ENCODE assay signal across 1 cellular context in the genomic region with DNA sequence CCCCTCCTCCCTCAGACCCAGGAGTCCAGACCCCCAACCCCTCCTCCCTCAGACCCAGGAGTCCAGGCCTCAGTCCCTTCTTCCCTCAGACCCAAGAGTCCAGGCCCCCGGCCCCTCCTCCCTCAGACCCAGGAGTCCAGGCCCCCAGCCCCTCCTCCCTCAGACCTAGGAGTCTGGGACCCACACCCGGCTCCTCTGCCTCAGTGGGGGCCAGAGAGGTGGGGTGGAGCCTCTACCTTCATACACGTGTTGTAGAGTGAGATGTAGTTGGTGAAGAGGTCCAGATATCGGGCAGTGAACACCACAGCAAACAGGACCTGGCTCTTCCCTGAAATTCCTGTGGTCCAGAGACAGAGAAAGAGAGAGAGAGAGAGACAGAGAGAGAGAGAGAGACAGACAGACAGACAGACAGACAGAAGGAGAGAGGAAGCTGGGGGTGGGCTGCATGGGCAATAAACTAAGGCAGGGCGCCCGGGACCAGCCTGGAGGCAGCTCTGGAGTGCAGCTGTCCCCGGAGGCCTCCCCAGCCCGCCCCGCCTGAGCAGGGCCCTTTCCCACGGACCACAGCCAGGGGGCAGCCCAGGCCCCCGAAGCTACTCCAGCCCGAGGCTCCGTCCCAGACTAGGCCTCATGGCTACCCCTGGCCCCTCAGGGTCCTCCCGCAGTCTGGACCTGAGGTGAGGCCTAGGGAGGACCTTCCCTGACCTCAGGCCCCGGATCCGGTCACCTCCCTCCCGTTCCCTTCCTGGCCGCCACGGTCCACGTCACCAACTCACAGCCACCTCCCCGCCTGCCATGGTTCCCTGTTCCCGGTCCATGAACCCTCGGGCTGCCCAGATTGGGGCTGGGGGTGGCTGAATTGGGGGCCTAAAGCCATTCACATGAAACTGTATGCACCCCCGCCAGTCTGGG.
TF ChIP-seq lines count a peak whose summit lies in the region.

No MANE protein-coding gene starts in this region.

TF ChIP-seq in HepG2, 621 proteins besides CTCF, POLR2A, EP300 and RAD21 (continued from another document and continues in another):
- TF ChIP-seq, protein P1, sequence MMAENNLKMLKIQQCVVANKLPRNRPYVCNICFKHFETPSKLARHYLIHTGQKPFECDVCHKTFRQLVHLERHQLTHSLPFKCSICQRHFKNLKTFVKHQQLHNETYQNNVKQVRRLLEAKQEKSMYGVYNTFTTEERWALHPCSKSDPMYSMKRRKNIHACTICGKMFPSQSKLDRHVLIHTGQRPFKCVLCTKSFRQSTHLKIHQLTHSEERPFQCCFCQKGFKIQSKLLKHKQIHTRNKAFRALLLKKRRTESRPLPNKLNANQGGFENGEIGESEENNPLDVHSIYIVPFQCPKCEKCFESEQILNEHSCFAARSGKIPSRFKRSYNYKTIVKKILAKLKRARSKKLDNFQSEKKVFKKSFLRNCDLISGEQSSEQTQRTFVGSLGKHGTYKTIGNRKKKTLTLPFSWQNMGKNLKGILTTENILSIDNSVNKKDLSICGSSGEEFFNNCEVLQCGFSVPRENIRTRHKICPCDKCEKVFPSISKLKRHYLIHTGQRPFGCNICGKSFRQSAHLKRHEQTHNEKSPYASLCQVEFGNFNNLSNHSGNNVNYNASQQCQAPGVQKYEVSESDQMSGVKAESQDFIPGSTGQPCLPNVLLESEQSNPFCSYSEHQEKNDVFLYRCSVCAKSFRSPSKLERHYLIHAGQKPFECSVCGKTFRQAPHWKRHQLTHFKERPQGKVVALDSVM (CRISPR knock-in tag; IDR thresholded peaks at IDR 0.05) = peak; percentile 66
- no peak for TF ChIP-seq NR3C1 (CRISPR knock-in tag; IDR thresholded peaks at IDR 0.05)
- TF ChIP-seq ZNF432 (CRISPR knock-in tag; IDR thresholded peaks at IDR 0.05; ENCODE audit: borderline replicate concordance) = no peak
- TF ChIP-seq PHF20 (CRISPR knock-in tag; IDR thresholded peaks at IDR 0.05) = peak; percentile 54; the same call in 1 of the 2 replicates
- no peak for TF ChIP-seq YY1 (IDR thresholded peaks at IDR 0.05; ENCODE audit: insufficient read depth, insufficient replicate concordance, low read depth, low read length)
- TF ChIP-seq FOSL1 (CRISPR knock-in tag; IDR thresholded peaks at IDR 0.05; ENCODE audit: borderline replicate concordance) = no peak
- TF ChIP-seq STAG1 (CRISPR knock-in tag; IDR thresholded peaks at IDR 0.05) = peak; percentile 52
- TF ChIP-seq FOXP1 (IDR thresholded peaks at IDR 0.05) = no peak
- no peak for TF ChIP-seq FOXP1 (CRISPR knock-in tag; IDR thresholded peaks at IDR 0.05)
- TF ChIP-seq ZNF160 (CRISPR knock-in tag; IDR thresholded peaks at IDR 0.05) = no peak; the same call in 1 of the 2 replicates
- TF ChIP-seq ZNF577 (CRISPR knock-in tag; IDR thresholded peaks at IDR 0.05; ENCODE audit: borderline replicate concordance, low read depth) = no peak; the same call in 1 of the 2 replicates
- TF ChIP-seq, protein P2, sequence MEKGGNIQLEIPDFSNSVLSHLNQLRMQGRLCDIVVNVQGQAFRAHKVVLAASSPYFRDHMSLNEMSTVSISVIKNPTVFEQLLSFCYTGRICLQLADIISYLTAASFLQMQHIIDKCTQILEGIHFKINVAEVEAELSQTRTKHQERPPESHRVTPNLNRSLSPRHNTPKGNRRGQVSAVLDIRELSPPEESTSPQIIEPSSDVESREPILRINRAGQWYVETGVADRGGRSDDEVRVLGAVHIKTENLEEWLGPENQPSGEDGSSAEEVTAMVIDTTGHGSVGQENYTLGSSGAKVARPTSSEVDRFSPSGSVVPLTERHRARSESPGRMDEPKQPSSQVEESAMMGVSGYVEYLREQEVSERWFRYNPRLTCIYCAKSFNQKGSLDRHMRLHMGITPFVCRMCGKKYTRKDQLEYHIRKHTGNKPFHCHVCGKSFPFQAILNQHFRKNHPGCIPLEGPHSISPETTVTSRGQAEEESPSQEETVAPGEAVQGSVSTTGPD (CRISPR knock-in tag; IDR thresholded peaks at IDR 0.05) = no peak
- TF ChIP-seq, protein P3, sequence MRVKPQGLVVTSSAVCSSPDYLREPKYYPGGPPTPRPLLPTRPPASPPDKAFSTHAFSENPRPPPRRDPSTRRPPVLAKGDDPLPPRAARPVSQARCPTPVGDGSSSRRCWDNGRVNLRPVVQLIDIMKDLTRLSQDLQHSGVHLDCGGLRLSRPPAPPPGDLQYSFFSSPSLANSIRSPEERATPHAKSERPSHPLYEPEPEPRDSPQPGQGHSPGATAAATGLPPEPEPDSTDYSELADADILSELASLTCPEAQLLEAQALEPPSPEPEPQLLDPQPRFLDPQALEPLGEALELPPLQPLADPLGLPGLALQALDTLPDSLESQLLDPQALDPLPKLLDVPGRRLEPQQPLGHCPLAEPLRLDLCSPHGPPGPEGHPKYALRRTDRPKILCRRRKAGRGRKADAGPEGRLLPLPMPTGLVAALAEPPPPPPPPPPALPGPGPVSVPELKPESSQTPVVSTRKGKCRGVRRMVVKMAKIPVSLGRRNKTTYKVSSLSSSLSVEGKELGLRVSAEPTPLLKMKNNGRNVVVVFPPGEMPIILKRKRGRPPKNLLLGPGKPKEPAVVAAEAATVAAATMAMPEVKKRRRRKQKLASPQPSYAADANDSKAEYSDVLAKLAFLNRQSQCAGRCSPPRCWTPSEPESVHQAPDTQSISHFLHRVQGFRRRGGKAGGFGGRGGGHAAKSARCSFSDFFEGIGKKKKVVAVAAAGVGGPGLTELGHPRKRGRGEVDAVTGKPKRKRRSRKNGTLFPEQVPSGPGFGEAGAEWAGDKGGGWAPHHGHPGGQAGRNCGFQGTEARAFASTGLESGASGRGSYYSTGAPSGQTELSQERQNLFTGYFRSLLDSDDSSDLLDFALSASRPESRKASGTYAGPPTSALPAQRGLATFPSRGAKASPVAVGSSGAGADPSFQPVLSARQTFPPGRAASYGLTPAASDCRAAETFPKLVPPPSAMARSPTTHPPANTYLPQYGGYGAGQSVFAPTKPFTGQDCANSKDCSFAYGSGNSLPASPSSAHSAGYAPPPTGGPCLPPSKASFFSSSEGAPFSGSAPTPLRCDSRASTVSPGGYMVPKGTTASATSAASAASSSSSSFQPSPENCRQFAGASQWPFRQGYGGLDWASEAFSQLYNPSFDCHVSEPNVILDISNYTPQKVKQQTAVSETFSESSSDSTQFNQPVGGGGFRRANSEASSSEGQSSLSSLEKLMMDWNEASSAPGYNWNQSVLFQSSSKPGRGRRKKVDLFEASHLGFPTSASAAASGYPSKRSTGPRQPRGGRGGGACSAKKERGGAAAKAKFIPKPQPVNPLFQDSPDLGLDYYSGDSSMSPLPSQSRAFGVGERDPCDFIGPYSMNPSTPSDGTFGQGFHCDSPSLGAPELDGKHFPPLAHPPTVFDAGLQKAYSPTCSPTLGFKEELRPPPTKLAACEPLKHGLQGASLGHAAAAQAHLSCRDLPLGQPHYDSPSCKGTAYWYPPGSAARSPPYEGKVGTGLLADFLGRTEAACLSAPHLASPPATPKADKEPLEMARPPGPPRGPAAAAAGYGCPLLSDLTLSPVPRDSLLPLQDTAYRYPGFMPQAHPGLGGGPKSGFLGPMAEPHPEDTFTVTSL (CRISPR knock-in tag; IDR thresholded peaks at IDR 0.05; ENCODE audit: borderline replicate concordance) = no peak
- peak; percentile 63; the same call in 1 of the 2 replicates for TF ChIP-seq ZNF616 (CRISPR knock-in tag; IDR thresholded peaks at IDR 0.05; ENCODE audit: low read depth)
- TF ChIP-seq MXD4 (CRISPR knock-in tag; IDR thresholded peaks at IDR 0.05) = no peak
- TF ChIP-seq SETDB1 (CRISPR knock-in tag; IDR thresholded peaks at IDR 0.05; ENCODE audit: borderline replicate concordance) = no peak
- no peak for TF ChIP-seq MAFG (CRISPR knock-in tag; IDR thresholded peaks at IDR 0.05)
- TF ChIP-seq, protein P4, sequence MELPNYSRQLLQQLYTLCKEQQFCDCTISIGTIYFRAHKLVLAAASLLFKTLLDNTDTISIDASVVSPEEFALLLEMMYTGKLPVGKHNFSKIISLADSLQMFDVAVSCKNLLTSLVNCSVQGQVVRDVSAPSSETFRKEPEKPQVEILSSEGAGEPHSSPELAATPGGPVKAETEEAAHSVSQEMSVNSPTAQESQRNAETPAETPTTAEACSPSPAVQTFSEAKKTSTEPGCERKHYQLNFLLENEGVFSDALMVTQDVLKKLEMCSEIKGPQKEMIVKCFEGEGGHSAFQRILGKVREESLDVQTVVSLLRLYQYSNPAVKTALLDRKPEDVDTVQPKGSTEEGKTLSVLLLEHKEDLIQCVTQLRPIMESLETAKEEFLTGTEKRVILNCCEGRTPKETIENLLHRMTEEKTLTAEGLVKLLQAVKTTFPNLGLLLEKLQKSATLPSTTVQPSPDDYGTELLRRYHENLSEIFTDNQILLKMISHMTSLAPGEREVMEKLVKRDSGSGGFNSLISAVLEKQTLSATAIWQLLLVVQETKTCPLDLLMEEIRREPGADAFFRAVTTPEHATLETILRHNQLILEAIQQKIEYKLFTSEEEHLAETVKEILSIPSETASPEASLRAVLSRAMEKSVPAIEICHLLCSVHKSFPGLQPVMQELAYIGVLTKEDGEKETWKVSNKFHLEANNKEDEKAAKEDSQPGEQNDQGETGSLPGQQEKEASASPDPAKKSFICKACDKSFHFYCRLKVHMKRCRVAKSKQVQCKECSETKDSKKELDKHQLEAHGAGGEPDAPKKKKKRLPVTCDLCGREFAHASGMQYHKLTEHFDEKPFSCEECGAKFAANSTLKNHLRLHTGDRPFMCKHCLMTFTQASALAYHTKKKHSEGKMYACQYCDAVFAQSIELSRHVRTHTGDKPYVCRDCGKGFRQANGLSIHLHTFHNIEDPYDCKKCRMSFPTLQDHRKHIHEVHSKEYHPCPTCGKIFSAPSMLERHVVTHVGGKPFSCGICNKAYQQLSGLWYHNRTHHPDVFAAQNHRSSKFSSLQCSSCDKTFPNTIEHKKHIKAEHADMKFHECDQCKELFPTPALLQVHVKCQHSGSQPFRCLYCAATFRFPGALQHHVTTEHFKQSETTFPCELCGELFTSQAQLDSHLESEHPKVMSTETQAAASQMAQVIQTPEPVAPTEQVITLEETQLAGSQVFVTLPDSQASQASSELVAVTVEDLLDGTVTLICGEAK (IDR thresholded peaks at IDR 0.05) = no peak
- TF ChIP-seq, protein P4 (CRISPR knock-in tag; IDR thresholded peaks at IDR 0.05) = peak; percentile 69
- TF ChIP-seq GLI4 (CRISPR knock-in tag; IDR thresholded peaks at IDR 0.05; ENCODE audit: borderline replicate concordance) = no peak
- TF ChIP-seq IKZF4 (CRISPR knock-in tag; IDR thresholded peaks at IDR 0.05; ENCODE audit: borderline replicate concordance, low read depth, not compliant biosample characterization) = peak; percentile 68
- peak; percentile 75 for TF ChIP-seq MYC (CRISPR knock-in tag; IDR thresholded peaks at IDR 0.05; ENCODE audit: borderline replicate concordance)
- no peak for TF ChIP-seq SRF (IDR thresholded peaks at IDR 0.05; ENCODE audit: low read depth, low read length)
- no peak for TF ChIP-seq MIXL1 (CRISPR knock-in tag; IDR thresholded peaks at IDR 0.05)
- TF ChIP-seq, protein P5, sequence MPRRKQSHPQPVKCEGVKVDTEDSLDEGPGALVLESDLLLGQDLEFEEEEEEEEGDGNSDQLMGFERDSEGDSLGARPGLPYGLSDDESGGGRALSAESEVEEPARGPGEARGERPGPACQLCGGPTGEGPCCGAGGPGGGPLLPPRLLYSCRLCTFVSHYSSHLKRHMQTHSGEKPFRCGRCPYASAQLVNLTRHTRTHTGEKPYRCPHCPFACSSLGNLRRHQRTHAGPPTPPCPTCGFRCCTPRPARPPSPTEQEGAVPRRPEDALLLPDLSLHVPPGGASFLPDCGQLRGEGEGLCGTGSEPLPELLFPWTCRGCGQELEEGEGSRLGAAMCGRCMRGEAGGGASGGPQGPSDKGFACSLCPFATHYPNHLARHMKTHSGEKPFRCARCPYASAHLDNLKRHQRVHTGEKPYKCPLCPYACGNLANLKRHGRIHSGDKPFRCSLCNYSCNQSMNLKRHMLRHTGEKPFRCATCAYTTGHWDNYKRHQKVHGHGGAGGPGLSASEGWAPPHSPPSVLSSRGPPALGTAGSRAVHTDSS (CRISPR knock-in tag; conservative IDR thresholded peaks at IDR 0.05) = no peak
- no peak for TF ChIP-seq ZNF17 (CRISPR knock-in tag; IDR thresholded peaks at IDR 0.05)
- TF ChIP-seq SRY (CRISPR knock-in tag; IDR thresholded peaks at IDR 0.05) = peak; percentile 93; the same call in 1 of the 2 replicates
- no peak for TF ChIP-seq SRSF9 (IDR thresholded peaks at IDR 0.05; ENCODE audit: borderline replicate concordance, insufficient read depth, low read depth, low read length, poor library complexity, severe bottlenecking)
- TF ChIP-seq, protein P6, sequence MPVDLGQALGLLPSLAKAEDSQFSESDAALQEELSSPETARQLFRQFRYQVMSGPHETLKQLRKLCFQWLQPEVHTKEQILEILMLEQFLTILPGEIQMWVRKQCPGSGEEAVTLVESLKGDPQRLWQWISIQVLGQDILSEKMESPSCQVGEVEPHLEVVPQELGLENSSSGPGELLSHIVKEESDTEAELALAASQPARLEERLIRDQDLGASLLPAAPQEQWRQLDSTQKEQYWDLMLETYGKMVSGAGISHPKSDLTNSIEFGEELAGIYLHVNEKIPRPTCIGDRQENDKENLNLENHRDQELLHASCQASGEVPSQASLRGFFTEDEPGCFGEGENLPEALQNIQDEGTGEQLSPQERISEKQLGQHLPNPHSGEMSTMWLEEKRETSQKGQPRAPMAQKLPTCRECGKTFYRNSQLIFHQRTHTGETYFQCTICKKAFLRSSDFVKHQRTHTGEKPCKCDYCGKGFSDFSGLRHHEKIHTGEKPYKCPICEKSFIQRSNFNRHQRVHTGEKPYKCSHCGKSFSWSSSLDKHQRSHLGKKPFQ (CRISPR knock-in tag; IDR thresholded peaks at IDR 0.05; ENCODE audit: insufficient replicate concordance) = peak; percentile 25
- TF ChIP-seq ERF (CRISPR knock-in tag; IDR thresholded peaks at IDR 0.05) = no peak
- TF ChIP-seq REL (CRISPR knock-in tag; conservative IDR thresholded peaks at IDR 0.05) = no peak; the same call in 1 of the 2 replicates
